In the genomic region with DNA sequence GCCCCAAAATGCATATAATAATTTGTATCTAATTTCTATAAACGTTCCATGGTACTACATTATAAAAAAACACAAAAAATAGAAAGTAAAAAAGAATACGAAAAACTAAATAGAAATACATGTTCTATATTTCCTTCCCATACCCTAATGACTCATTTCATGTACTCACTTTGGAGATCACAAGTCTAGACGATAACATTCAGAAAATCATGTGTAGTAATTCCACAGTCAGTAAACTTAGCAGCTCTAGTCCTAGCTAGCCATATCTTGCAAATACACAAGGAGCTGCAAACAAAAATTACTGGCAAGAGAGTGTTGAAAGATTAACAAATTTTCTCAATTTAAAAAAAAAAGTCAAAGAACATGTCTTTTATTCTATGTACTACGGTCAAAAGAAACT, we compare ENCODE assay signal across 12 cellular contexts. TPM values are rescaled to one million over a fixed set of nuclear protein-coding genes. Genes with fewer than 3 reads are reported as not detected.
DNase-seq lines count a peak whose midpoint lies in the region; ATAC-seq, FAIRE-seq and TF ChIP-seq lines count a peak whose summit lies in the region.
"Had no signal": no experiment of that assay in that cellular context is flagged by ENCODE, and none has a peak within 500 bp of the region (broad histone marks: within the 10 kb centered on the region; RNA-seq: fewer than 3 reads in every experiment).

No MANE protein-coding gene starts in this region.

- H2BK5ac ChIP-seq in IMR-90 (ENCODE audit: low read depth, low read length, poor library complexity, severe bottlenecking): no peak overlapping the region

- TF ChIP-seq POLR2A in IMR-90 (IDR thresholded peaks at IDR 0.05; ENCODE audit: low read depth, low read length): no peak

- H3K4me3 Mint-ChIP-seq in CD8-positive, alpha-beta T cell: peak overlapping the region; percentile 30
- peak overlapping the region; percentile 13 for H3K4me3 Mint-ChIP-seq in mesothelial cell of epicardium

- no peak overlapping the region for H3K27ac ChIP-seq in CD8-positive, alpha-beta T cell (ENCODE audit: low read depth, low read length)
- no peak overlapping the region for H3K27ac ChIP-seq in IMR-90 (ENCODE audit: insufficient read depth, low read length)

- peaks cover 43% of the 10 kb centered on the region for H3K4me1 Mint-ChIP-seq in CD8-positive, alpha-beta T cell (ENCODE audit: low read depth)
- peaks cover 20% of the 10 kb centered on the region for H3K4me1 Mint-ChIP-seq in mesothelial cell of epicardium

- peaks cover 0 to 19% of the 10 kb centered on the region in 2 experiments; a peak in 3 of 4 replicates for H3K79me1 ChIP-seq in IMR-90 (ENCODE audit: low read depth in 1 of 2, low read length in 2 of 2)

- no TSS peak for BruUV-seq in IMR-90 (replicated peaks; lab: Mats Ljungman, UMichigan)

- H3K18ac ChIP-seq in IMR-90 (ENCODE audit: low read depth, low read length): no peak overlapping the region

- CTCF ChIA-PET in CD8-positive, alpha-beta T cell (lab: Charles Lee): no interaction called here
- CTCF ChIA-PET in IMR-90 (lab: Yijun Ruan, JAX): interaction anchor here (1.2 kb wide), 1 partner anchor 135 kb away, joined by 3 read pairs; no protein-coding TSS in a partner anchor

- H3K27ac Mint-ChIP-seq in CD8-positive, alpha-beta T cell: no peak overlapping the region
- no peak overlapping the region for H3K27ac Mint-ChIP-seq in mesothelial cell of epicardium

- intact Hi-C loops in CD8-positive, alpha-beta T cell (cut with DNase I, micrococcal nuclease): loop anchor here (5.0 to 10.0 kb wide), 3 partner anchors 133 to 309 kb away; a partner anchor contains a TSS
- intact Hi-C loops in IMR-90 (cut with micrococcal nuclease): loop anchor here (5.0 kb wide), 1 partner anchor 133 kb away; no protein-coding TSS in a partner anchor

- TF ChIP-seq CTCF in CD8-positive, alpha-beta T cell (IDR thresholded peaks at IDR 0.05): no peak
- no peak for TF ChIP-seq CTCF in IMR-90 (conservative IDR thresholded peaks at IDR 0.05; ENCODE audit: low read depth, low read length)
- TF ChIP-seq CTCF in bronchial epithelial cell (IDR thresholded peaks at IDR 0.05; ENCODE audit: insufficient read depth, low read length, severe bottlenecking): no peak
- no peak for TF ChIP-seq CTCF in mesothelial cell of epicardium (IDR thresholded peaks at IDR 0.05; ENCODE audit: unreplicated experiment)

- no peak overlapping the region for H3K4ac ChIP-seq in IMR-90 (ENCODE audit: low read depth, low read length)

- H3K9me3 ChIP-seq in CD8-positive, alpha-beta T cell (ENCODE audit: low read length): no peaks in the 10 kb centered on the region
- no peaks in the 10 kb centered on the region for H3K9me3 ChIP-seq in IMR-90 (ENCODE audit: control insufficient read depth, insufficient read depth, low read length)

- H3K27me3 Mint-ChIP-seq in CD8-positive, alpha-beta T cell (ENCODE audit: low read depth): peaks cover 2% of the 10 kb centered on the region
- H3K27me3 Mint-ChIP-seq in mesothelial cell of epicardium (ENCODE audit: low read depth): peaks cover 3% of the 10 kb centered on the region

- no peak overlapping the region for H4K5ac ChIP-seq in IMR-90 (ENCODE audit: low read depth, low read length)

- in situ Hi-C loops in IMR-90 (cut with MboI; ENCODE audit: low sequenced_read_pairs): no loop called here

- H3K36me3 ChIP-seq in CD8-positive, alpha-beta T cell (ENCODE audit: insufficient read depth, low read length): peaks cover 9% of the 10 kb centered on the region
- H3K36me3 ChIP-seq in IMR-90 (ENCODE audit: control insufficient read depth, insufficient read depth, low read length) (peaks cover 6% of the 10 kb centered on the region; the same call in 1 of the 2 replicates), bronchial epithelial cell (ENCODE audit: control insufficient read depth, insufficient read depth, low read length) (no peaks in the 10 kb centered on the region)

- peaks cover 7% of the 10 kb centered on the region for H3K4me1 ChIP-seq in CD8-positive, alpha-beta T cell (ENCODE audit: insufficient read depth, low read length)
- H3K4me1 ChIP-seq in IMR-90 (ENCODE audit: control insufficient read depth, insufficient read depth, low read length): no peaks in the 10 kb centered on the region

- H3K23ac ChIP-seq in IMR-90 (ENCODE audit: low read depth, low read length): no peak overlapping the region

- H2AK9ac ChIP-seq in IMR-90 (replicated peaks; ENCODE audit: low read depth, low read length, poor library complexity): no peak overlapping the region

- H2BK20ac ChIP-seq in IMR-90 (ENCODE audit: low read depth, low read length): no peak overlapping the region

- no peaks in the 10 kb centered on the region for H4K20me1 ChIP-seq in IMR-90 (ENCODE audit: insufficient read depth, low read length)

- H4K8ac ChIP-seq in IMR-90 (ENCODE audit: low read depth in 2 of 2, low read length in 2 of 2): no peak overlapping the region

- no CpG with 5 or more reads among the region's 4 CpGs for WGBS in IMR-90 (ENCODE audit: extremely low coverage in 2 of 2, insufficient read length in 1 of 2), 2 experiments

- no peak for FAIRE-seq in bronchial epithelial cell (lab: Jason Lieb, UNC)

- H3K36me3 Mint-ChIP-seq in CD8-positive, alpha-beta T cell: peaks cover 33% of the 10 kb centered on the region
- peaks cover 14% of the 10 kb centered on the region for H3K36me3 Mint-ChIP-seq in mesothelial cell of epicardium

- no peak overlapping the region for H2BK120ac ChIP-seq in IMR-90 (ENCODE audit: low read depth, low read length)

- TF ChIP-seq RAD21 in IMR-90 (IDR thresholded peaks at IDR 0.05; ENCODE audit: low read length): no peak

- dilution Hi-C loops in IMR-90 (cut with HindIII; ENCODE audit: low sequenced_read_pairs, unreplicated experiment): no loop called here

- no peaks in the 10 kb centered on the region for H3K27me3 ChIP-seq in CD8-positive, alpha-beta T cell (ENCODE audit: insufficient read depth, low read length)
- no peaks in the 10 kb centered on the region for H3K27me3 ChIP-seq in IMR-90 (ENCODE audit: control insufficient read depth, insufficient read depth, low read length)
- no peaks in the 10 kb centered on the region for H3K27me3 ChIP-seq in bronchial epithelial cell (ENCODE audit: control insufficient read depth, insufficient read depth, low read length)

- H3K4me2 ChIP-seq in IMR-90 (ENCODE audit: low read depth, low read length): no peak overlapping the region

- no peaks in the 10 kb centered on the region for H3K9me3 Mint-ChIP-seq in CD8-positive, alpha-beta T cell
- no peaks in the 10 kb centered on the region for H3K9me3 Mint-ChIP-seq in mesothelial cell of epicardium

- H2AFZ ChIP-seq in IMR-90 (replicated peaks; ENCODE audit: low read length, poor library complexity): no peak overlapping the region

- no peak overlapping the region for H3K56ac ChIP-seq in IMR-90 (ENCODE audit: extremely low read depth, insufficient read depth, low read length)

- no peak overlapping the region for H2AK5ac ChIP-seq in IMR-90 (ENCODE audit: low read depth, low read length)

- no peak overlapping the region for H3K4me3 ChIP-seq in CD8-positive, alpha-beta T cell (ENCODE audit: low read depth, low read length)
- H3K4me3 ChIP-seq in IMR-90 (ENCODE audit: insufficient read depth, low read depth, low read length) (no peak overlapping the region), bronchial epithelial cell (ENCODE audit: low read depth, low read length) (peak overlapping the region; percentile 76)

- DNase-seq in CD8-positive, alpha-beta T cell: no peak
- peak; percentile 12 for DNase-seq in IMR-90
- peak; percentile 83 for DNase-seq in bronchial epithelial cell (ENCODE audit: low read depth)
- no peak for DNase-seq in mesothelial cell of epicardium (ENCODE audit: low spot score in 2 of 2, unreplicated experiment in 2 of 2)
- DNase-seq in SKM-1 treated with dmso at 0.1 percent for 144 hours (lab: John Stamatoyannopoulos, UW; ENCODE audit: unreplicated experiment): no peak
- DNase-seq in iPS-NIHi11 (ENCODE audit: low spot score): no peak
- DNase-seq: DMS153, NCI-H524 treated with DMSO at 0.1 percent for 48 hours had no signal

- no peak overlapping the region for H4K91ac ChIP-seq in IMR-90 (ENCODE audit: insufficient read depth, low read depth, low read length)

- POLR2A ChIA-PET in CD8-positive, alpha-beta T cell (lab: Charles Lee): no interaction called here
- POLR2A ChIA-PET in IMR-90 (lab: Charles Lee; ENCODE audit: unreplicated experiment): no interaction called here

- no peaks in the 10 kb centered on the region for H3K9me1 ChIP-seq in IMR-90 (ENCODE audit: insufficient read depth, low read length)

- H3K14ac ChIP-seq in IMR-90 (replicated peaks; ENCODE audit: low read depth, low read length): no peak overlapping the region

- no peak overlapping the region for H3K9ac ChIP-seq in IMR-90 (ENCODE audit: low read depth, low read length)

- no peak for ATAC-seq in CD8-positive, alpha-beta T cell
- no peak for ATAC-seq in IMR-90 (ENCODE audit: low read depth)
- ATAC-seq in HG03045 (IDR thresholded peaks at IDR 0.05; ENCODE audit: unreplicated experiment): no peak
- ATAC-seq in HG03175 (IDR thresholded peaks at IDR 0.05; ENCODE audit: unreplicated experiment): no peak

- no peak overlapping the region for H2BK15ac ChIP-seq in IMR-90 (ENCODE audit: low read depth, low read length)

TF ChIP-seq in IMR-90, 13 proteins besides CTCF, POLR2A, EP300 and RAD21 (continues in another document):
- TF ChIP-seq, protein P1, sequence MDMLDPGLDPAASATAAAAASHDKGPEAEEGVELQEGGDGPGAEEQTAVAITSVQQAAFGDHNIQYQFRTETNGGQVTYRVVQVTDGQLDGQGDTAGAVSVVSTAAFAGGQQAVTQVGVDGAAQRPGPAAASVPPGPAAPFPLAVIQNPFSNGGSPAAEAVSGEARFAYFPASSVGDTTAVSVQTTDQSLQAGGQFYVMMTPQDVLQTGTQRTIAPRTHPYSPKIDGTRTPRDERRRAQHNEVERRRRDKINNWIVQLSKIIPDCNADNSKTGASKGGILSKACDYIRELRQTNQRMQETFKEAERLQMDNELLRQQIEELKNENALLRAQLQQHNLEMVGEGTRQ (IDR thresholded peaks at IDR 0.05; ENCODE audit: low read depth, low read length): no peak
- TF ChIP-seq RCOR1 (IDR thresholded peaks at IDR 0.05; ENCODE audit: insufficient replicate concordance, low read length) (no peak), SMC3 (IDR thresholded peaks at IDR 0.05; ENCODE audit: low read depth, low read length) (no peak), FOS (IDR thresholded peaks at IDR 0.05; ENCODE audit: low read depth, low read length) (no peak)

RNA-seq across cellular contexts. Expression of a gene that starts 1.4 kb away (rescaled TPM):
- total RNA-seq in CD8-positive, alpha-beta T cell: 1 to 10 TPM; 1.6 to 1.8 TPM
- 9.5 and 11.7 TPM in 2 replicates for total RNA-seq in IMR-90 (2012; rRNA removed)
- 8.7 and 11.0 TPM in 2 replicates for polyA plus RNA-seq in IMR-90 (2012; rRNA removed)
- polyA plus RNA-seq in IMR-90 (2012; cell fraction: cytosol; rRNA removed): 2.1 and 2.3 TPM in 2 replicates
- 0.69 and 5.6 TPM in 2 replicates for polyA plus RNA-seq in IMR-90 (2012; cell fraction: nucleus; rRNA removed; ENCODE audit: low replicate concordance)
- 10.8 and 13.1 TPM in 2 replicates for total RNA-seq in bronchial epithelial cell
- 26.2 to 27.6 TPM (median 26.6 TPM) in 3 replicates for total RNA-seq in mesothelial cell of epicardium

RNA-seq across cellular contexts. Expression of a gene that starts 25.1 kb away (rescaled TPM):
- total RNA-seq in CD8-positive, alpha-beta T cell: not detected
- total RNA-seq in IMR-90 (2012; rRNA removed) (not detected in 2 replicates), bronchial epithelial cell (1.8 and 4.1 TPM in 2 replicates), mesothelial cell of epicardium (not detected in 3 replicates)
- not detected in 2 replicates for polyA plus RNA-seq in IMR-90 (2012; rRNA removed)
- polyA plus RNA-seq in IMR-90 (2012; cell fraction: cytosol; rRNA removed): not detected in 2 replicates
- not detected in 2 replicates for polyA plus RNA-seq in IMR-90 (2012; cell fraction: nucleus; rRNA removed; ENCODE audit: low replicate concordance)
- total RNA-seq: activated CD8-positive, alpha-beta memory T cell treated with anti-CD3 and anti-CD28 coated beads for 36 hours; skeletal muscle tissue had no signal

Comparison
In these comparisons a context has a peak if more than half of its experiments do, and no peak if none do; other contexts are left out.
1. DNase-seq: peak in IMR-90 (single experiment) and bronchial epithelial cell (single experiment); none in CD8-positive, alpha-beta T cell (0 of 7), mesothelial cell of epicardium (0 of 2), SKM-1 treated with dmso at 0.1 percent for 144 hours (single experiment) and iPS-NIHi11 (single experiment).